6 cellular contexts compared by ENCODE assay signal in the genomic region with DNA sequence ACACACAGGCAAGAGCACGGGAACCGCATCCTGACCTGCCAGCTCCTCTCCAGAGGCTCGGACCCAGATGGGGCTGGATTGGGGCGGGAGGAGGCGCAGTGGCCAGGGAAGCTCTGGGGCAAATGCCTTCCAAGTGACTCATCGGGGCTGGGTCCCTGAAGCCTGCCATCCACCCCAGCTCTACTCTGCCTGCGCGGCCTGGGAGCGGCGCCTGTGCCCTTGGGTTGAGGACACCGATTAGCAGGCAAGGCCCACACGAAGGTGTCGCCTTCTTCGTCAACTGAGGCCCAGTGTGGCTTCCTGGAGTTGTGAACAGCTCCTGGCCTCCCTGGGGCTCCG.
DNase-seq lines count a peak whose midpoint lies in the region; ATAC-seq and TF ChIP-seq lines count a peak whose summit lies in the region.
"Not testable (repeated sequence)": the region's sequence is repeated elsewhere in the genome, so short reads cannot be mapped to it uniquely, and the experiment has no call there.

No MANE protein-coding gene starts in this region.

- not testable (repeated sequence) for H3K9me3 Mint-ChIP-seq in GM23338

- not testable (repeated sequence) for H3F3A ChIP-seq in GM23338 (replicated peaks; ENCODE audit: low read depth); PC-3 (ENCODE audit: low read length, unreplicated experiment)

- not testable (repeated sequence) for H3K4me1 ChIP-seq in GM23338 (ENCODE audit: insufficient read depth); PC-3 (ENCODE audit: insufficient read depth, low read length); left lung; mucosa of descending colon (ENCODE audit: low read depth)

- not testable (repeated sequence) for H3K36me3 ChIP-seq in GM23338 (ENCODE audit: insufficient read depth); PC-3 (ENCODE audit: low read depth, low read length); left lung; mucosa of descending colon (ENCODE audit: low read depth)

- not testable (repeated sequence) for H2AFZ ChIP-seq in GM23338; PC-3 (ENCODE audit: low read length)

- not testable (repeated sequence) for H3K27me3 Mint-ChIP-seq in GM23338 (ENCODE audit: insufficient read depth, low read depth, poor library complexity)

- intact Hi-C loops in PC-3 (cut with micrococcal nuclease); left lung (cut with DNase I); mucosa of descending colon (cut with DNase I, micrococcal nuclease): not testable (repeated sequence)

- POLR2A ChIA-PET in PC-3 (lab: Charles Lee; ENCODE audit: unreplicated experiment): not testable (repeated sequence)

- H3K9me3 ChIP-seq in PC-3 (ENCODE audit: low read length); left lung; mucosa of descending colon: not testable (repeated sequence)

- H3K4me3 ChIP-seq in GM23338; PC-3 (ENCODE audit: low read length); left lung; mucosa of descending colon: not testable (repeated sequence)

- not testable (repeated sequence) for H4K20me1 ChIP-seq in GM23338 (replicated peaks; ENCODE audit: insufficient read depth); PC-3 (ENCODE audit: low read length)

- H3K4me2 ChIP-seq in GM23338; PC-3 (ENCODE audit: low read length): not testable (repeated sequence)

- not testable (repeated sequence) for H3K4me1 Mint-ChIP-seq in GM23338

- not testable (repeated sequence) for H3K79me2 ChIP-seq in GM23338 (replicated peaks; ENCODE audit: insufficient read depth); PC-3 (ENCODE audit: low read length)

- TF ChIP-seq CTCF in GM23338 (conservative IDR thresholded peaks at IDR 0.05; ENCODE audit: low read depth in 2 of 2); PC-3 (conservative IDR thresholded peaks at IDR 0.05; ENCODE audit: low read depth, low read length); left lung (IDR thresholded peaks at IDR 0.05); mucosa of descending colon (IDR thresholded peaks at IDR 0.05): not testable (repeated sequence)

- H3K27me3 ChIP-seq in GM23338 (ENCODE audit: insufficient read depth); PC-3 (ENCODE audit: low read length); left lung: not testable (repeated sequence)

- H3K9me2 ChIP-seq in GM23338 (ENCODE audit: insufficient read depth); PC-3 (replicated peaks; ENCODE audit: low read length): not testable (repeated sequence)

- not testable (repeated sequence) for BruUV-seq in PC-3 (replicated peaks; lab: Mats Ljungman, UMichigan)

- H3K9ac ChIP-seq in PC-3 (ENCODE audit: low read length): not testable (repeated sequence)

- CTCF ChIA-PET in PC-3 (lab: Charles Lee): not testable (repeated sequence)

- not testable (repeated sequence) for H3K27ac ChIP-seq in GM23338 (ENCODE audit: low read depth); PC-3 (ENCODE audit: low read length); left lung

- H3K27ac Mint-ChIP-seq in GM23338: not testable (repeated sequence)

- H3K4me3 Mint-ChIP-seq in GM23338: not testable (repeated sequence)

- not testable (repeated sequence) for DNase-seq in GM23338 (ENCODE audit: low spot score); PC-3; left lung; mucosa of descending colon

- ATAC-seq in GM23338 (peak; percentile 79), PC-3 (peak; percentile 99), SK-N-SH treated with all-trans-retinoic acid at 6 μM for 48 hours (peak; percentile 95), esophagus mucosa (peak; percentile 89), left lung (peak; percentile 68), mucosa of descending colon (peak; percentile 61)

- not testable (repeated sequence) for H3K36me3 Mint-ChIP-seq in GM23338 (ENCODE audit: low read depth)
